Comparison of ENCODE assay signal across 25 cellular contexts in the genomic region with DNA sequence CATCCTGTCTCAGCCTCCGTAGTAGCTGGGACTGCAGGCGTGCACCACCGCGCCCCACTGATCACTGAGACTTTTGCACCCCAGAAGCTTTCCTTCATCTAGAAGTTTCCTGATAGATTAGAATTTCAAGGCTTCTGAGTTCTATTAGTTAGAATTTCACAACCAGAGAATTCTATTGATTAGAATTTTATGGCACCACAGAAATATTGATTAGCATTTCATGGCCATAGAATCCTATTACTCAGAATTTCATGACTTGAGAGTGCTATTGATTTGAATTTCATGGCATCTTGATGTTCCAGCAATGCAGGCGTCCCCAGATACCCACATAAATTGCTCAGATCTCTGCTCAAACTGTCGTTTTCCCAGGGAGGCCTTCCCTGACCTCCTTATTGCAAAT. TPM values are rescaled to one million over a fixed set of nuclear protein-coding genes. Genes with fewer than 3 reads are reported as not detected.
DNase-seq lines count a peak whose midpoint lies in the region; ATAC-seq, FAIRE-seq and TF ChIP-seq lines count a peak whose summit lies in the region.
"Had no signal": no experiment of that assay in that cellular context is flagged by ENCODE, and none has a peak within 500 bp of the region (broad histone marks: within the 10 kb centered on the region; RNA-seq: fewer than 3 reads in every experiment).

No MANE protein-coding gene starts in this region.

- H3K9ac ChIP-seq in H1 (replicated peaks in 1 of 4; ENCODE audit: extremely low read depth in 1 of 4, low read depth in 3 of 4, low read length in 3 of 4): no peak overlapping the region
- H3K9ac ChIP-seq: GM23248 had no signal

- H3K27ac Mint-ChIP-seq in progenitor cell of endocrine pancreas: peak overlapping the region; percentile 3
- H3K27ac Mint-ChIP-seq: CD4-positive, alpha-beta T cell; HFFc6; IgD-negative memory B cell had no signal

- no peaks in the 10 kb centered on the region for H3K27me3 ChIP-seq in H1 (replicated peaks in 1 of 4; ENCODE audit: control insufficient read depth in 3 of 4, extremely low read depth in 1 of 4, insufficient read depth in 3 of 4, low read length in 3 of 4)
- H3K27me3 ChIP-seq: BE2C had no signal

- H3K27me3 Mint-ChIP-seq in progenitor cell of endocrine pancreas: peaks cover 17% of the 10 kb centered on the region
- H3K27me3 Mint-ChIP-seq: CD4-positive, alpha-beta T cell; IgD-negative memory B cell had no signal

- no peaks in the 10 kb centered on the region for H3K36me3 Mint-ChIP-seq in progenitor cell of endocrine pancreas (ENCODE audit: insufficient read depth)
- H3K36me3 Mint-ChIP-seq: IgD-negative memory B cell had no signal

- H3K23me2 ChIP-seq in H1 (ENCODE audit: low read depth, low read length): no peaks in the 10 kb centered on the region

- H3K79me2 ChIP-seq in H1 (ENCODE audit: control insufficient read depth in 1 of 2, insufficient read depth in 2 of 2, low read length in 2 of 2): no peaks in the 10 kb centered on the region

- H2AFZ ChIP-seq in H1 (ENCODE audit: low read length): no peak overlapping the region
- H2AFZ ChIP-seq: GM23248 had no signal

- no peak overlapping the region for H2BK5ac ChIP-seq in H1 (ENCODE audit: low read depth, low read length)

- H3K9me3 Mint-ChIP-seq in progenitor cell of endocrine pancreas (ENCODE audit: low read depth): no peaks in the 10 kb centered on the region
- H3K9me3 Mint-ChIP-seq: CD4-positive, alpha-beta T cell; HFFc6; IgD-negative memory B cell had no signal

- TF ChIP-seq POLR2A in H1 (IDR thresholded peaks at IDR 0.05; ENCODE audit: control extremely low read depth in 1 of 2, low read depth in 2 of 2, low read length in 2 of 2): no peak

- POLR2A ChIA-PET in H1 (lab: Charles Lee; ENCODE audit: partially characterized antibody): interaction anchor here (0.9 kb wide), 1 partner anchor 181 kb away, joined by 3 read pairs; no protein-coding TSS in a partner anchor

- no peaks in the 10 kb centered on the region for H4K20me1 ChIP-seq in H1 (replicated peaks in 1 of 2; ENCODE audit: control insufficient read depth in 1 of 2, insufficient read depth in 2 of 2, low read length in 2 of 2)

- H2BK120ac ChIP-seq in H1 (replicated peaks; ENCODE audit: low read depth, low read length): no peak overlapping the region

- FAIRE-seq in H1 (lab: Jason Lieb, UNC): no peak
- FAIRE-seq: A204.1, D721Med, GM12878, HTR-8/SVneo had no signal

- no peaks in the 10 kb centered on the region for H3K9me3 ChIP-seq in H1 (ENCODE audit: insufficient read depth in 2 of 2, low read depth in 1 of 2, low read length in 1 of 2)
- H3K9me3 ChIP-seq: BE2C, Caco-2 had no signal

- no peak overlapping the region for H2AK5ac ChIP-seq in H1 (ENCODE audit: low read depth, low read length)

- no peak overlapping the region for H4K5ac ChIP-seq in H1 (ENCODE audit: insufficient read length, low read depth, low read length)

- H3K4me3 ChIP-seq in H1 (ENCODE audit: extremely low read depth in 1 of 4, insufficient read depth in 2 of 4, low read depth in 3 of 4, low read length in 4 of 4): no peak overlapping the region
- H3K4me3 ChIP-seq: GM12878, GM23248 had no signal

- H3K4me1 ChIP-seq in H1 (replicated peaks in 1 of 4; ENCODE audit: control insufficient read depth in 3 of 4, insufficient read depth in 4 of 4, low read length in 3 of 4): peaks cover 3 to 18% (median 10%) of the 10 kb centered on the region in 4 experiments
- H3K4me1 ChIP-seq: BE2C had no signal

- TF ChIP-seq CTCF in H1 (IDR thresholded peaks at IDR 0.05; ENCODE audit: control extremely low read depth in 1 of 3, insufficient read depth in 1 of 3, low read depth in 1 of 3, low read length in 3 of 3) (no peak), progenitor cell of endocrine pancreas (IDR thresholded peaks at IDR 0.05; ENCODE audit: unreplicated experiment) (no peak)

- H2BK12ac ChIP-seq in H1 (ENCODE audit: low read depth, low read length): no peak overlapping the region

- H3K14ac ChIP-seq in H1 (ENCODE audit: insufficient read length): no peak overlapping the region

- peak; percentile 58 for DNase-seq in NCI-H2171 (lab: John Stamatoyannopoulos, UW)
- peak; percentile 53 for DNase-seq in NCI-H524 treated with DMSO at 0.1 percent for 48 hours (lab: John Stamatoyannopoulos, UW)
- DNase-seq in H1 (ENCODE audit: low read depth in 1 of 2, low spot score in 2 of 2): no peak
- DNase-seq in progenitor cell of endocrine pancreas (ENCODE audit: low spot score, unreplicated experiment): no peak
- no peak for DNase-seq in NCI-H2196 (lab: John Stamatoyannopoulos, UW; ENCODE audit: unreplicated experiment)
- no peak for DNase-seq in GOT3 (lab: John Stamatoyannopoulos, UW)
- no peak for DNase-seq in stimulated activated CD4-positive, alpha-beta T cell treated with anti-CD3 and anti-CD28 coated beads, Interleukin-4, amount 100 ng/mL, for 24 hours
- DNase-seq: ACHN; BE2C; Caco-2; CD4-positive, alpha-beta T cell; DND-41; EL; GM23248; H7; HFFc6; KBM-7 had no signal

- 90% methylated on average over 6 of the region's 6 CpGs; no CpG with 5 or more reads in 1 of the 2 experiments for WGBS in H1 (ENCODE audit: extremely low coverage in 1 of 2, insufficient coverage in 1 of 2, insufficient read length in 1 of 2, insufficient replicate concordance in 2 of 2, low coverage in 1 of 2, low lambda C conversion rate in 2 of 2, missing lambda C conversion rate in 1 of 2), 2 experiments

- no peak overlapping the region for H4K8ac ChIP-seq in H1 (ENCODE audit: extremely low read depth, insufficient read depth, low read length)

- H3K56ac ChIP-seq in H1 (replicated peaks; ENCODE audit: insufficient read length, low read depth, low read length): no peak overlapping the region

- H3K18ac ChIP-seq in H1 (ENCODE audit: extremely low read depth, low read length): no peak overlapping the region

- H3K4me2 ChIP-seq in H1 (ENCODE audit: insufficient read depth in 1 of 2, low read depth in 2 of 2, low read length in 2 of 2): no peak overlapping the region

- no peak overlapping the region for H3K4me3 Mint-ChIP-seq in progenitor cell of endocrine pancreas (ENCODE audit: low read depth)
- H3K4me3 Mint-ChIP-seq: CD4-positive, alpha-beta T cell; HFFc6; IgD-negative memory B cell had no signal

- no peak overlapping the region for H4K91ac ChIP-seq in H1 (replicated peaks; ENCODE audit: insufficient read length, low read length)

- no peak for TF ChIP-seq EP300 in H1 (IDR thresholded peaks at IDR 0.05; ENCODE audit: borderline replicate concordance in 1 of 2, low read depth in 2 of 2, low read length in 2 of 2)

- no peak overlapping the region for H2BK15ac ChIP-seq in H1 (ENCODE audit: low read length)

- H3K4me1 Mint-ChIP-seq in progenitor cell of endocrine pancreas (ENCODE audit: low read depth): peaks cover 17% of the 10 kb centered on the region

- H3K4ac ChIP-seq in H1 (replicated peaks; ENCODE audit: insufficient read length, low read depth, low read length): no peak overlapping the region

- TF ChIP-seq RAD21 in H1 (IDR thresholded peaks at IDR 0.05 in 1 of 2, conservative IDR thresholded peaks at IDR 0.05 in 1 of 2; ENCODE audit: low read depth in 2 of 2, low read length in 2 of 2): no peak

- no peak for ATAC-seq in HG02970 (IDR thresholded peaks at IDR 0.05; ENCODE audit: low FRiP score, unreplicated experiment)
- ATAC-seq: GM12878, HCT116 had no signal

- H3K79me1 ChIP-seq in H1 (ENCODE audit: low read depth, low read length): no peaks in the 10 kb centered on the region

- CTCF ChIA-PET in H1 (lab: Charles Lee; ENCODE audit: partially characterized antibody): interaction anchor here (0.6 to 2.2 kb wide), 6 partner anchors 10 to 195 kb away, joined by 3 to 10 read pairs (median 4); no protein-coding TSS in a partner anchor

- H3K27ac ChIP-seq in H1 (ENCODE audit: low read depth, low read length): no peak overlapping the region
- H3K27ac ChIP-seq: C4-2B, GM23248 had no signal

- no peaks in the 10 kb centered on the region for H3K36me3 ChIP-seq in H1 (ENCODE audit: control insufficient read depth in 2 of 4, insufficient read depth in 4 of 4, low read length in 3 of 4)
- H3K36me3 ChIP-seq: BE2C had no signal

- H3K23ac ChIP-seq in H1 (ENCODE audit: insufficient read length): no peak overlapping the region

- H2BK20ac ChIP-seq in H1 (ENCODE audit: low read length): peak overlapping the region; percentile 32; the same call in 1 of the 2 replicates

TF ChIP-seq in H1, 55 proteins besides CTCF, POLR2A, EP300 and RAD21:
- TF ChIP-seq CEBPB (IDR thresholded peaks at IDR 0.05; ENCODE audit: low read depth, low read length) (no peak), POLR2AphosphoS5 (IDR thresholded peaks at IDR 0.05; ENCODE audit: low read depth, low read length) (no peak)

RNA-seq across cellular contexts. Expression of a gene that starts 17.0 kb away (rescaled TPM):
- total RNA-seq in H1 (2021; fragmentation: NEBNext Ultra II Directional; extraction: Animal tissue kit (Norgen Biotek cat#: 25700)): 11.0 and 12.9 TPM in 2 replicates
- polyA plus RNA-seq in H1 (2011; rRNA removed): 11.6 and 17.1 TPM in 2 replicates
- polyA plus RNA-seq in H1 (2011; cell fraction: cytosol; rRNA removed): 13.3 TPM
- 23.5 TPM for polyA plus RNA-seq in H1 (2011; cell fraction: nucleus; rRNA removed)
- polyA plus RNA-seq in H1 (2012, experiment 1 of 2): 6.5 to 9.4 TPM (median 8.2 TPM) in 4 replicates
- 2.8 TPM for polyA plus RNA-seq in H1 (2012, experiment 2 of 2)
- 5.6 TPM for polyA plus RNA-seq in H1 (2013, experiment 1 of 2)
- 5.6 TPM for polyA plus RNA-seq in H1 (2013, experiment 2 of 2)
- 16.8 and 20.4 TPM in 2 replicates for polyA minus RNA-seq in H1 (2011; rRNA and poly(A)+ RNA removed)
- 7.9 TPM for polyA minus RNA-seq in H1 (2011; cell fraction: cytosol; rRNA and poly(A)+ RNA removed)
- 8.4 TPM for polyA minus RNA-seq in H1 (2011; cell fraction: nucleus; rRNA and poly(A)+ RNA removed)
- 51.3 and 58.1 TPM in 2 replicates for total RNA-seq in progenitor cell of endocrine pancreas

RNA-seq across cellular contexts. Expression of a gene that starts 29.3 kb away (rescaled TPM):
- total RNA-seq in H1 (2021; fragmentation: NEBNext Ultra II Directional; extraction: Animal tissue kit (Norgen Biotek cat#: 25700)): 4.5 and 5.5 TPM in 2 replicates
- 8.0 and 9.0 TPM in 2 replicates for polyA plus RNA-seq in H1 (2011; rRNA removed)
- polyA plus RNA-seq in H1 (2011; cell fraction: cytosol; rRNA removed): 7.7 TPM
- polyA plus RNA-seq in H1 (2011; cell fraction: nucleus; rRNA removed): 7.2 TPM
- 4.7 to 7.4 TPM (median 6.1 TPM) in 4 replicates for polyA plus RNA-seq in H1 (2012, experiment 1 of 2)
- polyA plus RNA-seq in H1 (2012, experiment 2 of 2): 6.7 TPM
- 2.6 TPM for polyA plus RNA-seq in H1 (2013, experiment 1 of 2)
- 2.9 TPM for polyA plus RNA-seq in H1 (2013, experiment 2 of 2)
- 3.4 and 4.5 TPM in 2 replicates for polyA minus RNA-seq in H1 (2011; rRNA and poly(A)+ RNA removed)
- 3.1 TPM for polyA minus RNA-seq in H1 (2011; cell fraction: cytosol; rRNA and poly(A)+ RNA removed)
- polyA minus RNA-seq in H1 (2011; cell fraction: nucleus; rRNA and poly(A)+ RNA removed): 1.6 TPM
- 5.8 and 6.7 TPM in 2 replicates for total RNA-seq in progenitor cell of endocrine pancreas

Comparison
In these comparisons a context has a peak if more than half of its experiments do, and no peak if none do; other contexts are left out.
1. DNase-seq: peak in NCI-H2171 (single experiment) and NCI-H524 treated with DMSO at 0.1 percent for 48 hours (single experiment); none in H1 (0 of 2), progenitor cell of endocrine pancreas (single experiment), NCI-H2196 (single experiment), GOT3 (single experiment) and stimulated activated CD4-positive, alpha-beta T cell treated with anti-CD3 and anti-CD28 coated beads, Interleukin-4, amount 100 ng/mL, for 24 hours (single experiment).